ENCODE assay signal across 8 cellular contexts in the genomic region with DNA sequence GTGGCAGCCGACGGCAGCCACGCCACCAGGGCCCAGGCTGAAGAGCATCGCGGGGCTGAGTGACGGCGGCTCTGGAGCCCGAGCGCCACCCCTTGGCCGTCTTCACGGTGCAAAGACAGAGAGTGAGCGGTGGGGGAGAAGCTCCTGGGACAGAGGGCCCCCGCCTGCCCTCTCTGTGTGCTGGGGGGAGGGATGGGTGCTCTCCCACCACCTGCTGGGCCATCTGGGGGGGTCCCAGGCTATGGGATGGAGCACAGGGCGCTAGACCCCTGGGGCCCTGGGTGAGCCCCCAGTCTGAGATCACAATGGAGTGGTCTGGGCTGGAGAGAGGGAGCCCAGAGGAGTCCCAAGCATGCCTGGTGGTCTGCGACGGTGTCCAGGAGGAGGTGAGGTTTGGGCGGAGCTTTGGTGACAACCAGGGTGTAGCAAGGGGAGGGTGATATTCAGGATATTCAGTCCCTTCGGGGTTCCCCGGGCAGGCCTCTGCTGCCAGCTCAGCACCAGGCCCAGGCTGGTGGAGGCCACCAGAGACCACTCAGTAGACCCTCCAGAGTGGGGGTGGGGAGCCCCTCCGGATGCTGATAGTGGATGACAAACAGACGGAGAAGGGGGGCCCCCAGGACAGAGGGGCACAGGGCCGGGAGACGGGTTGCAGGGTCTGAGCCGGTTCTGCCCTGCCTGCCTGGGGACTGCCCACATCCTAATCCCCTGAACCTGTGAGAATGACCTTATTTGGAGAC.
A peak's percentile ranks its signal among the peaks of the same experiment; 100 is the strongest.
DNase-seq lines count a peak whose midpoint lies in the region; ATAC-seq, FAIRE-seq and TF ChIP-seq lines count a peak whose summit lies in the region.

No MANE protein-coding gene starts in this region.

- no peak for FAIRE-seq in GM12892 (lab: Jason Lieb, UNC)

- no peak for TF ChIP-seq POLR2A in GM12892 (IDR thresholded peaks at IDR 0.05; ENCODE audit: low read depth, low read length)

- no peak for ATAC-seq in stimulated activated effector memory CD8-positive, alpha-beta T cell treated with anti-CD3 and anti-CD28 coated beads, Interleukin-12 subunit alpha, Interleukin-12 subunit beta, amount 100 ng/mL, for 72 hours
- no peak for ATAC-seq in GM19023 (IDR thresholded peaks at IDR 0.05; ENCODE audit: unreplicated experiment)

- peak; percentile 31 for DNase-seq in activated CD4-positive, alpha-beta memory T cell treated with anti-CD3 and anti-CD28 coated beads for 36 hours
- no peak for DNase-seq in activated CD4-positive, alpha-beta memory T cell treated with anti-CD3 and anti-CD28 coated beads, Interleukin-2, amount 10 ng/mL, durations not matched to agents 7 days and 5 days
- DNase-seq in NCI-H69 (lab: John Stamatoyannopoulos, UW) (peak; percentile 18), endothelial cell (ENCODE audit: low spot score) (peak; percentile 70), GM12892 (ENCODE audit: insufficient read length) (no peak), HPDE6-E6E7 (ENCODE audit: extremely low spot score) (no peak)
- DNase-seq in stimulated activated effector memory CD8-positive, alpha-beta T cell treated with anti-CD3 and anti-CD28 coated beads, Interleukin-12 subunit alpha, Interleukin-12 subunit beta, amount 100 ng/mL, for 72 hours (ENCODE audit: low spot score in 2 of 2): no peak

- CTCF ChIA-PET in activated CD4-positive, alpha-beta memory T cell treated with anti-CD3 and anti-CD28 coated beads for 36 hours (lab: Charles Lee): interaction anchor here (6.4 kb wide), 1 partner anchor 631 kb away, joined by 85 read pairs; no protein-coding TSS in a partner anchor
- CTCF ChIA-PET in activated CD4-positive, alpha-beta memory T cell treated with anti-CD3 and anti-CD28 coated beads, Interleukin-2, amount 10 ng/mL, durations not matched to agents 7 days and 5 days (lab: Charles Lee): interaction anchor here (1.0 to 2.7 kb wide), 3 partner anchors 46 to 631 kb away, joined by 3 to 20 read pairs (median 5); no protein-coding TSS in a partner anchor

- H3K4me1 Mint-ChIP-seq in activated CD4-positive, alpha-beta memory T cell treated with anti-CD3 and anti-CD28 coated beads for 36 hours (ENCODE audit: low read depth): peaks cover 10% of the 10 kb centered on the region
- H3K4me1 Mint-ChIP-seq in activated CD4-positive, alpha-beta memory T cell treated with anti-CD3 and anti-CD28 coated beads, Interleukin-2, amount 10 ng/mL, durations not matched to agents 7 days and 5 days: peaks cover 7% of the 10 kb centered on the region
- H3K4me1 Mint-ChIP-seq in endothelial cell (ENCODE audit: unreplicated experiment): peaks cover 3% of the 10 kb centered on the region
- H3K4me1 Mint-ChIP-seq in stimulated activated effector memory CD8-positive, alpha-beta T cell treated with anti-CD3 and anti-CD28 coated beads, Interleukin-12 subunit alpha, Interleukin-12 subunit beta, amount 100 ng/mL, for 72 hours: peaks cover 7% of the 10 kb centered on the region

- H3K9me3 Mint-ChIP-seq in activated CD4-positive, alpha-beta memory T cell treated with anti-CD3 and anti-CD28 coated beads for 36 hours: no peaks in the 10 kb centered on the region
- H3K9me3 Mint-ChIP-seq in activated CD4-positive, alpha-beta memory T cell treated with anti-CD3 and anti-CD28 coated beads, Interleukin-2, amount 10 ng/mL, durations not matched to agents 7 days and 5 days: no peaks in the 10 kb centered on the region
- no peaks in the 10 kb centered on the region for H3K9me3 Mint-ChIP-seq in endothelial cell (ENCODE audit: unreplicated experiment)
- no peaks in the 10 kb centered on the region for H3K9me3 Mint-ChIP-seq in stimulated activated effector memory CD8-positive, alpha-beta T cell treated with anti-CD3 and anti-CD28 coated beads, Interleukin-12 subunit alpha, Interleukin-12 subunit beta, amount 100 ng/mL, for 72 hours

- H3K4me3 Mint-ChIP-seq in activated CD4-positive, alpha-beta memory T cell treated with anti-CD3 and anti-CD28 coated beads for 36 hours: no peak overlapping the region
- H3K4me3 Mint-ChIP-seq in activated CD4-positive, alpha-beta memory T cell treated with anti-CD3 and anti-CD28 coated beads, Interleukin-2, amount 10 ng/mL, durations not matched to agents 7 days and 5 days: no peak overlapping the region
- no peak overlapping the region for H3K4me3 Mint-ChIP-seq in endothelial cell (ENCODE audit: unreplicated experiment)
- H3K4me3 Mint-ChIP-seq in stimulated activated effector memory CD8-positive, alpha-beta T cell treated with anti-CD3 and anti-CD28 coated beads, Interleukin-12 subunit alpha, Interleukin-12 subunit beta, amount 100 ng/mL, for 72 hours: no peak overlapping the region

- H3K36me3 Mint-ChIP-seq in activated CD4-positive, alpha-beta memory T cell treated with anti-CD3 and anti-CD28 coated beads for 36 hours: no peaks in the 10 kb centered on the region
- no peaks in the 10 kb centered on the region for H3K36me3 Mint-ChIP-seq in activated CD4-positive, alpha-beta memory T cell treated with anti-CD3 and anti-CD28 coated beads, Interleukin-2, amount 10 ng/mL, durations not matched to agents 7 days and 5 days (ENCODE audit: low read depth)
- no peaks in the 10 kb centered on the region for H3K36me3 Mint-ChIP-seq in endothelial cell (ENCODE audit: low read depth, unreplicated experiment)
- no peaks in the 10 kb centered on the region for H3K36me3 Mint-ChIP-seq in stimulated activated effector memory CD8-positive, alpha-beta T cell treated with anti-CD3 and anti-CD28 coated beads, Interleukin-12 subunit alpha, Interleukin-12 subunit beta, amount 100 ng/mL, for 72 hours

- no peak for TF ChIP-seq CTCF in endothelial cell (IDR thresholded peaks at IDR 0.05; ENCODE audit: unreplicated experiment)

- intact Hi-C loops in activated CD4-positive, alpha-beta memory T cell treated with anti-CD3 and anti-CD28 coated beads for 36 hours (cut with micrococcal nuclease): loop anchor here (10.0 kb wide), 1 partner anchor 289 kb away; no protein-coding TSS in a partner anchor

- H3K27ac Mint-ChIP-seq in activated CD4-positive, alpha-beta memory T cell treated with anti-CD3 and anti-CD28 coated beads for 36 hours: no peak overlapping the region
- no peak overlapping the region for H3K27ac Mint-ChIP-seq in activated CD4-positive, alpha-beta memory T cell treated with anti-CD3 and anti-CD28 coated beads, Interleukin-2, amount 10 ng/mL, durations not matched to agents 7 days and 5 days
- no peak overlapping the region for H3K27ac Mint-ChIP-seq in endothelial cell (ENCODE audit: unreplicated experiment)
- peak overlapping the region; percentile 64 for H3K27ac Mint-ChIP-seq in stimulated activated effector memory CD8-positive, alpha-beta T cell treated with anti-CD3 and anti-CD28 coated beads, Interleukin-12 subunit alpha, Interleukin-12 subunit beta, amount 100 ng/mL, for 72 hours

- H3K27me3 Mint-ChIP-seq in activated CD4-positive, alpha-beta memory T cell treated with anti-CD3 and anti-CD28 coated beads for 36 hours: peaks cover 4% of the 10 kb centered on the region
- peaks cover 4% of the 10 kb centered on the region for H3K27me3 Mint-ChIP-seq in activated CD4-positive, alpha-beta memory T cell treated with anti-CD3 and anti-CD28 coated beads, Interleukin-2, amount 10 ng/mL, durations not matched to agents 7 days and 5 days
- peaks cover 4% of the 10 kb centered on the region for H3K27me3 Mint-ChIP-seq in endothelial cell (ENCODE audit: unreplicated experiment)

- POLR2A ChIA-PET in activated CD4-positive, alpha-beta memory T cell treated with anti-CD3 and anti-CD28 coated beads for 36 hours (lab: Charles Lee): no interaction called here
- POLR2A ChIA-PET in activated CD4-positive, alpha-beta memory T cell treated with anti-CD3 and anti-CD28 coated beads, Interleukin-2, amount 10 ng/mL, durations not matched to agents 7 days and 5 days (lab: Charles Lee): interaction anchor here (1.0 to 1.2 kb wide), 3 partner anchors 538 to 630 kb away, joined by 3 to 4 read pairs (median 3); no protein-coding TSS in a partner anchor

Comparison
In these comparisons a context has a peak if more than half of its experiments do, and no peak if none do; other contexts are left out.
1. DNase-seq: peak in activated CD4-positive, alpha-beta memory T cell treated with anti-CD3 and anti-CD28 coated beads for 36 hours (single experiment), NCI-H69 (single experiment) and endothelial cell (single experiment); none in activated CD4-positive, alpha-beta memory T cell treated with anti-CD3 and anti-CD28 coated beads, Interleukin-2, amount 10 ng/mL, durations not matched to agents 7 days and 5 days (single experiment), stimulated activated effector memory CD8-positive, alpha-beta T cell treated with anti-CD3 and anti-CD28 coated beads, Interleukin-12 subunit alpha, Interleukin-12 subunit beta, amount 100 ng/mL, for 72 hours (0 of 2), GM12892 (single experiment) and HPDE6-E6E7 (single experiment).